In the genomic region with DNA sequence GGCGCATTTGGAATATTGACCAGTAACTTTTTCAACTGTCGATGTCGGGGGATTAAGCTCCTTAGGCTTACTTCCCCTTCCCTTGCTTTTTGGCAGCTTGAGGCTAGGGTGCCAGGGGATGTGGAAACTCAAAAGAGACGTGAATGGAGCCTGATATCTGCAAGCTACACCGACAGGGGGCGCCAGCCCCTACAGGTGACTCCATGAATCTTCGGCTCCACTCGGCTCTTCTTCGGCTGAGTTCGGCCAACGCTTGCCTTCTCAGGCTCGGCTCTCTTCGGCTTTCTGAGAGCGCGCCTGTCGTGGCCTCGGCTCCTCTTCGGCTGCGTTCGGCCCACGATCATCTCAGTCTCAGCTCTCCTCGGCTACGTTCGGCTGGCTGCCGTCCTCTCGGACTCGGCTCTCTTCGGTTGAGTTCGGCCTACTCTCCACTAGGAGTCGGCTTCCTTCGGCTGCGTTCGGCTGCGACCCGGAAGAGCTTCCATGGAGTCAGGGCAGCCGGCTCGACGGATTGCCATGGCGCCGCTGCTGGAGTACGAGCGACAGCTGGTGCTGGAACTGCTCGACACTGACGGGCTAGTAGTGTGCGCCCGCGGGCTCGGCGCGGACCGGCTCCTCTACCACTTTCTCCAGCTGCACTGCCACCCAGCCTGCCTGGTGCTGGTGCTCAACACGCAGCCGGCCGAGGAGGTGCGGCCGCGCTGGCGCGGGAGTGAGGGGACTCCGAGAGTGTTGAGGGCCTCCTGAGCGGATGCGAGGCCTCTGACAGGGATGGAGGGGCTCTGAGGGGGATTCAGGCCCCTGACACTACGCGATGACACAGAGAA, we compare ENCODE assay signal across 8 cellular contexts. TPM values are rescaled to one million over a fixed set of nuclear protein-coding genes. Genes with fewer than 3 reads are reported as not detected.
A peak's percentile ranks its signal among the peaks of the same experiment; 100 is the strongest.
DNase-seq lines count a peak whose midpoint lies in the region; ATAC-seq lines count a peak whose summit lies in the region.

Gene ERCC4, plus strand, starts transcription at position 472 of the 827 bp plus-strand sequence. Its CDS starts 12 bp downstream, at position 484.

- in situ Hi-C loops in Caki2 (cut with HindIII; ENCODE audit: low pct_unique_long_range_greater_than_20kb, low sequenced_read_pairs): no loop called here

- no peaks in the 10 kb centered on the region for H3K27me3 ChIP-seq in effector memory CD4-positive, alpha-beta T cell (replicated peaks; ENCODE audit: control insufficient read depth, insufficient read depth, low read length, poor library complexity, severe bottlenecking)

- no peaks in the 10 kb centered on the region for H3K9me3 ChIP-seq in effector memory CD4-positive, alpha-beta T cell (ENCODE audit: control insufficient read depth, low read length)

- H3K4me1 ChIP-seq in effector memory CD4-positive, alpha-beta T cell (ENCODE audit: control insufficient read depth, insufficient read depth, low read length, poor library complexity, severe bottlenecking): peaks cover 9% of the 10 kb centered on the region

- DNase-seq in Caki2 (ENCODE audit: low read depth) (peak; percentile 99), HT1080 (ENCODE audit: low read depth) (peak; percentile 99), NOMO-1 (lab: John Stamatoyannopoulos, UW; ENCODE audit: unreplicated experiment in 2 of 2) (peak; percentile 97 to 99), medulla oblongata (ENCODE audit: extremely low spot score) (peak; percentile 99)
- DNase-seq in effector memory CD4-positive, alpha-beta T cell: peak; percentile 94 to 100 (median 99)
- DNase-seq in stimulated activated CD8-positive, alpha-beta memory T cell treated with anti-CD3 and anti-CD28 coated beads, Interleukin-12 subunit alpha, Interleukin-12 subunit beta, amount 100 ng/mL, for 1 hour (ENCODE audit: low read depth): peak; percentile 97

- H3K36me3 ChIP-seq in effector memory CD4-positive, alpha-beta T cell (ENCODE audit: control insufficient read depth, insufficient read depth, low read length): peaks cover 4% of the 10 kb centered on the region

- peak within 1 kb of the TSS; percentile 95 for H3K4me3 ChIP-seq in effector memory CD4-positive, alpha-beta T cell (ENCODE audit: insufficient read depth, low read depth, low read length, poor library complexity, severe bottlenecking)

- peak within 1 kb of the TSS; percentile 78 for H3K27ac ChIP-seq in effector memory CD4-positive, alpha-beta T cell (ENCODE audit: insufficient read depth, low read length, poor library complexity, severe bottlenecking)

- POLR2A ChIA-PET in activated CD8-positive, alpha-beta memory T cell treated with anti-CD3 and anti-CD28 coated beads for 36 hours (lab: Charles Lee): interaction anchor here (1.4 kb wide), 1 partner anchor 366 kb away, joined by 6 read pairs; no protein-coding TSS in a partner anchor

- CTCF ChIA-PET in activated CD8-positive, alpha-beta memory T cell treated with anti-CD3 and anti-CD28 coated beads for 36 hours (lab: Charles Lee): interaction anchor here (0.9 to 1.5 kb wide), 6 partner anchors 11 to 366 kb away, joined by 3 to 6 read pairs (median 4); no protein-coding TSS in a partner anchor

- ATAC-seq in GM21360 (IDR thresholded peaks at IDR 0.05; ENCODE audit: unreplicated experiment): peak; percentile 98

RNA-seq across cellular contexts. Expression of gene ERCC4, which starts in this region (rescaled TPM):
- total RNA-seq in Caki2 (2014; rRNA removed; shearing (Covaris generic); ENCODE audit: low replicate concordance): 3.7 and 4.9 TPM in 2 replicates
- total RNA-seq in HT1080 (2014; rRNA removed; shearing (Covaris generic)): 6.3 and 6.7 TPM in 2 replicates
- polyA plus RNA-seq in HT1080 (2015; cell fraction: cytosol; rRNA removed): 3.8 and 5.1 TPM in 2 replicates
- polyA plus RNA-seq in HT1080 (2015; cell fraction: nucleus; rRNA removed): 10.0 and 11.3 TPM in 2 replicates
- 10 to 100 TPM; 15.5 to 16.6 TPM for total RNA-seq in activated CD8-positive, alpha-beta memory T cell treated with anti-CD3 and anti-CD28 coated beads for 36 hours

Comparison
In these comparisons a context has a peak if more than half of its experiments do, and no peak if none do; other contexts are left out.
1. Peak in every context shown above with its lines: DNase-seq, ATAC-seq, H3K4me3 ChIP-seq and H3K27ac ChIP-seq.